In genomic region chr17:36918260-36918691, GRCh38 we compare ENCODE assay signal across 1 cellular context.
TF ChIP-seq lines count a peak whose summit lies in the region.

No MANE protein-coding gene starts in this region.

TF ChIP-seq in HCT116, 20 proteins besides CTCF, POLR2A, EP300 and RAD21 (continued from another document):
- TF ChIP-seq REST (IDR thresholded peaks at IDR 0.05; ENCODE audit: low read depth) (no peak), POLR2AphosphoS5 (IDR thresholded peaks at IDR 0.05; ENCODE audit: low read depth, low read length) (peak; percentile 70)
